In genomic region chr5:56481147-56481997, GRCh38 we compare ENCODE assay signal across 8 cellular contexts.
DNase-seq lines count a peak whose midpoint lies in the region; ATAC-seq and TF ChIP-seq lines count a peak whose summit lies in the region.

No MANE protein-coding gene starts in this region.

- no peak for TF ChIP-seq POLR2A in GM18505 (IDR thresholded peaks at IDR 0.05; ENCODE audit: borderline replicate concordance, extremely low read depth, insufficient read depth, insufficient read length)

- H3K4me1 ChIP-seq in KMS-11 (ENCODE audit: low read depth, poor library complexity, severe bottlenecking) (peaks cover 17% of the 10 kb centered on the region), mucosa of stomach (ENCODE audit: control insufficient read depth, insufficient read depth, low read length) (peaks cover 22% of the 10 kb centered on the region), thoracic aorta (ENCODE audit: control insufficient read depth in 1 of 2, low read depth in 2 of 2) (peaks cover 11 to 44% of the 10 kb centered on the region in 2 donors)

- ATAC-seq in esophagus mucosa, result peak; percentile 43
- no peak for ATAC-seq in thoracic aorta (ENCODE audit: insufficient number of reproducible peaks, low FRiP score, low read depth)
- no peak for ATAC-seq in HG03280 (IDR thresholded peaks at IDR 0.05; ENCODE audit: unreplicated experiment)
- ATAC-seq in GM18505 (IDR thresholded peaks at IDR 0.05; ENCODE audit: unreplicated experiment), result no peak

- H3K27ac ChIP-seq in KMS-11 (no peak overlapping the region), thoracic aorta (peak overlapping the region; percentile 86 to 95)

- H3K9me3 ChIP-seq in mucosa of stomach (ENCODE audit: control insufficient read depth, low read length) (no peaks in the 10 kb centered on the region), thoracic aorta (no peaks in the 10 kb centered on the region)

- H3K36me3 ChIP-seq in KMS-11 (ENCODE audit: insufficient read depth), result no peaks in the 10 kb centered on the region
- no peaks in the 10 kb centered on the region for H3K36me3 ChIP-seq in mucosa of stomach (ENCODE audit: control insufficient read depth, insufficient read depth, low read length)
- no peaks in the 10 kb centered on the region for H3K36me3 ChIP-seq in thoracic aorta

- no peaks in the 10 kb centered on the region for H3K79me2 ChIP-seq in KMS-11 (ENCODE audit: insufficient read depth, low read depth)

- H3K4me3 ChIP-seq in KMS-11 (IDR thresholded peaks at IDR 0.05; ENCODE audit: insufficient read depth, low read depth, low read length) (no peak overlapping the region), mucosa of stomach (ENCODE audit: low read length) (peak overlapping the region; percentile 57), thoracic aorta (peak overlapping the region; percentile 83)

- H3K27me3 ChIP-seq in KMS-11 (ENCODE audit: insufficient read depth, low read depth) (no peaks in the 10 kb centered on the region), mucosa of stomach (ENCODE audit: control insufficient read depth, insufficient read depth, low read length) (peaks cover 24% of the 10 kb centered on the region), thoracic aorta (replicated peaks; ENCODE audit: insufficient read depth) (no peaks in the 10 kb centered on the region)

- H3K4me2 ChIP-seq in KMS-11, result peak overlapping the region; percentile 88

- H3K9ac ChIP-seq in KMS-11 (peak overlapping the region; percentile 58), mucosa of stomach (ENCODE audit: low read length) (peak overlapping the region; percentile 61)

- TF ChIP-seq CTCF in GM12872 (IDR thresholded peaks at IDR 0.05; ENCODE audit: insufficient read depth, low read depth, low read length) (peak; percentile 50), KMS-11 (conservative IDR thresholded peaks at IDR 0.05; ENCODE audit: low read depth, low read length) (peak; percentile 29; the same call in 1 of the 2 replicates), thoracic aorta (IDR thresholded peaks at IDR 0.05) (no peak)

- H2AFZ ChIP-seq in KMS-11 (ENCODE audit: low read depth), result peak overlapping the region; percentile 93

- peak; percentile 28 for DNase-seq in activated CD8-positive, alpha-beta memory T cell treated with anti-CD3 and anti-CD28 coated beads, Interleukin-2, amount 50 U/mL, for 4 hours
- DNase-seq in thoracic aorta (ENCODE audit: low spot score), result no peak

- no peaks in the 10 kb centered on the region for H4K20me1 ChIP-seq in KMS-11 (ENCODE audit: insufficient read depth)
